In genomic region chr2:101374821-101375561, GRCh38 we compare ENCODE assay signal across 27 cellular contexts. TPM values are rescaled to one million over a fixed set of nuclear protein-coding genes. Genes with fewer than 3 reads are reported as not detected.
A peak's percentile ranks its signal among the peaks of the same experiment; 100 is the strongest.
DNase-seq lines count a peak whose midpoint lies in the region; ATAC-seq and TF ChIP-seq lines count a peak whose summit lies in the region.
"Had no signal": no experiment of that assay in that cellular context is flagged by ENCODE, and none has a peak within 500 bp of the region (broad histone marks: within the 10 kb centered on the region; RNA-seq: fewer than 3 reads in every experiment).

No MANE protein-coding gene starts in this region.

- H2AFZ ChIP-seq in GM23338, result no peak overlapping the region

- H3K9me3 Mint-ChIP-seq in activated CD4-positive, alpha-beta T cell treated with anti-CD3 and anti-CD28 coated beads, Interleukin-2, amount 10 ng/mL, durations not matched to agents 7 days and 5 days, result peaks cover 11% of the 10 kb centered on the region
- H3K9me3 Mint-ChIP-seq in T-cell (peaks cover 0 to 11% (median 5%) of the 10 kb centered on the region in 3 donors), GM23338 (no peaks in the 10 kb centered on the region; the same call in 2 of the 3 replicates)

- TF ChIP-seq CTCF in WERI-Rb-1 (IDR thresholded peaks at IDR 0.05; ENCODE audit: low read depth, low read length), result no peak
- TF ChIP-seq CTCF in uterus (IDR thresholded peaks at IDR 0.05), result no peak
- TF ChIP-seq CTCF in GM23338 (conservative IDR thresholded peaks at IDR 0.05; ENCODE audit: low read depth in 2 of 2), result no peak

- CTCF ChIA-PET in activated CD4-positive, alpha-beta T cell treated with anti-CD3 and anti-CD28 coated beads, Interleukin-2, amount 10 ng/mL, durations not matched to agents 7 days and 5 days (lab: Charles Lee), result interaction anchor here (0.9 kb wide), 1 partner anchor 13 kb away, joined by 3 read pairs; no protein-coding TSS in a partner anchor
- CTCF ChIA-PET in T-cell (lab: Charles Lee), result interaction anchor here (0.7 to 1.0 kb wide), 2 partner anchors 12 to 33 kb away, joined by 5 to 15 read pairs; no protein-coding TSS in a partner anchor

- H3K4me1 Mint-ChIP-seq in activated CD4-positive, alpha-beta T cell treated with anti-CD3 and anti-CD28 coated beads, Interleukin-2, amount 10 ng/mL, durations not matched to agents 7 days and 5 days, result peaks cover 15% of the 10 kb centered on the region
- peaks cover 9 to 25% (median 18%) of the 10 kb centered on the region in 3 donors for H3K4me1 Mint-ChIP-seq in T-cell
- H3K4me1 Mint-ChIP-seq in GM23338, result peaks cover 6% of the 10 kb centered on the region
- H3K4me1 Mint-ChIP-seq: B cell had no signal

- H3K4me3 Mint-ChIP-seq in activated CD4-positive, alpha-beta T cell treated with anti-CD3 and anti-CD28 coated beads, Interleukin-2, amount 10 ng/mL, durations not matched to agents 7 days and 5 days, result no peak overlapping the region
- no peak overlapping the region for H3K4me3 Mint-ChIP-seq in T-cell
- H3K4me3 Mint-ChIP-seq in GM23338, result no peak overlapping the region
- H3K4me3 Mint-ChIP-seq: B cell had no signal

- H3K27me3 Mint-ChIP-seq in activated CD4-positive, alpha-beta T cell treated with anti-CD3 and anti-CD28 coated beads, Interleukin-2, amount 10 ng/mL, durations not matched to agents 7 days and 5 days, result no peaks in the 10 kb centered on the region
- no peaks in the 10 kb centered on the region for H3K27me3 Mint-ChIP-seq in T-cell
- H3K27me3 Mint-ChIP-seq in GM23338 (ENCODE audit: insufficient read depth, low read depth, poor library complexity), result no peaks in the 10 kb centered on the region

- H3K4me3 ChIP-seq in WERI-Rb-1 (ENCODE audit: low read depth, low read length), result no peak overlapping the region
- no peak overlapping the region for H3K4me3 ChIP-seq in uterus
- no peak overlapping the region for H3K4me3 ChIP-seq in GM23338
- H3K4me3 ChIP-seq: SJSA1 had no signal

- ATAC-seq in T-cell (replicated peaks in 1 of 4), result peak in 2 of 4 experiments; percentile 37 to 56
- ATAC-seq in HG03045 (IDR thresholded peaks at IDR 0.05; ENCODE audit: unreplicated experiment), result no peak
- no peak for ATAC-seq in GM23338

- H3K27ac Mint-ChIP-seq in activated CD4-positive, alpha-beta T cell treated with anti-CD3 and anti-CD28 coated beads, Interleukin-2, amount 10 ng/mL, durations not matched to agents 7 days and 5 days, result peak overlapping the region; percentile 76
- H3K27ac Mint-ChIP-seq in T-cell (peak overlapping the region; percentile 11 to 75), GM23338 (no peak overlapping the region)
- H3K27ac Mint-ChIP-seq: B cell had no signal

- H3K36me3 ChIP-seq in WERI-Rb-1 (no peaks in the 10 kb centered on the region), uterus (no peaks in the 10 kb centered on the region), GM23338 (ENCODE audit: insufficient read depth) (no peaks in the 10 kb centered on the region)
- H3K36me3 ChIP-seq: SJSA1 had no signal

- H3K9me3 ChIP-seq in WERI-Rb-1 (ENCODE audit: severe bottlenecking), result no peaks in the 10 kb centered on the region
- H3K9me3 ChIP-seq in uterus, result no peaks in the 10 kb centered on the region
- H3K9me3 ChIP-seq: SJSA1 had no signal

- H3K4me2 ChIP-seq in GM23338, result no peak overlapping the region

- no peaks in the 10 kb centered on the region for H4K20me1 ChIP-seq in GM23338 (replicated peaks; ENCODE audit: insufficient read depth)

- no peak for DNase-seq in activated CD4-positive, alpha-beta T cell treated with anti-CD3 and anti-CD28 coated beads, Interleukin-2, amount 10 ng/mL, durations not matched to agents 7 days and 5 days
- DNase-seq in activated CD4-positive, alpha-beta T cell treated with anti-CD3 and anti-CD28 coated beads, Interleukin-2, amount 50 U/mL, for 48 hours, result no peak
- DNase-seq in T-cell (no peak), WERI-Rb-1 (no peak), uterus (no peak), GM23338 (ENCODE audit: low spot score) (no peak)
- DNase-seq in activated naive CD4-positive, alpha-beta T cell (lab: John Stamatoyannopoulos, UW), result no peak
- DNase-seq: DMS53, Karpas-422, MV-4-11, NCI-H1105 treated with DMSO at 0.1 percent for 48 hours, NCI-H146, NCI-H1930, NCI-H2107, NCI-H446, NCI-H526, NCI-H82, Right ventricle myocardium superior, RPMI8226 had no signal

- no peaks in the 10 kb centered on the region for H3K9me2 ChIP-seq in GM23338 (ENCODE audit: insufficient read depth)

- H3K36me3 Mint-ChIP-seq in activated CD4-positive, alpha-beta T cell treated with anti-CD3 and anti-CD28 coated beads, Interleukin-2, amount 10 ng/mL, durations not matched to agents 7 days and 5 days (ENCODE audit: low read depth), result peaks cover 4% of the 10 kb centered on the region
- H3K36me3 Mint-ChIP-seq in T-cell (peaks cover 3% of the 10 kb centered on the region), GM23338 (ENCODE audit: low read depth) (no peaks in the 10 kb centered on the region)

- peak overlapping the region; percentile 11; the same call in 1 of the 2 replicates for H3K27ac ChIP-seq in WERI-Rb-1
- no peak overlapping the region for H3K27ac ChIP-seq in uterus
- no peak overlapping the region for H3K27ac ChIP-seq in GM23338 (ENCODE audit: low read depth)
- H3K27ac ChIP-seq: 22Rv1, C4-2B, SJSA1 had no signal

- H3F3A ChIP-seq in GM23338 (replicated peaks; ENCODE audit: low read depth), result no peaks in the 10 kb centered on the region

- no peaks in the 10 kb centered on the region for H3K79me2 ChIP-seq in GM23338 (replicated peaks; ENCODE audit: insufficient read depth)

- intact Hi-C loops in uterus (cut with DNase I; ENCODE audit: low total_unique reads), result no loop called here

- no peaks in the 10 kb centered on the region for H3K4me1 ChIP-seq in uterus
- no peaks in the 10 kb centered on the region for H3K4me1 ChIP-seq in GM23338 (ENCODE audit: insufficient read depth)

- no peak for TF ChIP-seq POLR2A in uterus (IDR thresholded peaks at IDR 0.05)

- POLR2A ChIA-PET in activated CD4-positive, alpha-beta T cell treated with anti-CD3 and anti-CD28 coated beads, Interleukin-2, amount 10 ng/mL, durations not matched to agents 7 days and 5 days (lab: Charles Lee), result no interaction called here
- POLR2A ChIA-PET in T-cell (lab: Charles Lee), result interaction anchor here in 1 of 2 donors (0.5 kb wide), 1 partner anchor 871 kb away, joined by 3 read pairs; no protein-coding TSS in a partner anchor

- no peaks in the 10 kb centered on the region for H3K27me3 ChIP-seq in WERI-Rb-1 (ENCODE audit: insufficient read depth, low read depth, severe bottlenecking)
- H3K27me3 ChIP-seq in uterus, result no peaks in the 10 kb centered on the region
- H3K27me3 ChIP-seq in GM23338 (ENCODE audit: insufficient read depth), result no peaks in the 10 kb centered on the region
- H3K27me3 ChIP-seq: SJSA1 had no signal

TF ChIP-seq in GM23338, 12 proteins besides CTCF, POLR2A, EP300 and RAD21:
- TF ChIP-seq ZNF331 (CRISPR knock-in tag; IDR thresholded peaks at IDR 0.05; ENCODE audit: low read depth) (no peak), POLR2AphosphoS5 (IDR thresholded peaks at IDR 0.05; ENCODE audit: low read depth) (no peak)

RNA-seq across cellular contexts. Expression of gene CREG2, which starts 12.3 kb away (rescaled TPM):
- total RNA-seq in activated CD4-positive, alpha-beta T cell treated with anti-CD3 and anti-CD28 coated beads, Interleukin-2, amount 10 ng/mL, durations not matched to agents 7 days and 5 days, result under 1 TPM; 0.31 to 0.52 TPM
- under 1 TPM in 1 of 5 donors, not detected in 4; 0.13 TPM for total RNA-seq in T-cell
- under 1 TPM in 1 of 4 donors, not detected in 3; 0.28 TPM for total RNA-seq in uterus
- 0.12 and 2.6 TPM in 2 replicates for total RNA-seq in GM23338 (2014; rRNA removed; shearing (Covaris generic))
- 1.5 and 1.7 TPM in 2 replicates for polyA plus RNA-seq in GM23338 (2016; fragmentation: Nextera tagmentation; extraction: Ambion mirVana)
- total RNA-seq: B cell, H4, HT-29, MCF 10A, Right ventricle myocardium superior, SJSA1 had no signal
